Comparison of ENCODE assay signal across 8 cellular contexts in genomic region chr2:171160630-171161424, GRCh38. TPM values are rescaled to one million over a fixed set of nuclear protein-coding genes. Genes with fewer than 3 reads are reported as not detected.
DNase-seq lines count a peak whose midpoint lies in the region; ATAC-seq and TF ChIP-seq lines count a peak whose summit lies in the region.

TSS of gene TLK1 (minus strand) at chr2:171160893. CDS start at chr2:171160428, 465 bp downstream.

- H4K20me1 ChIP-seq in OCI-LY1 (ENCODE audit: insufficient read depth, low read length) = no peaks in the 10 kb centered on the region

- H3F3A ChIP-seq in OCI-LY1 (ENCODE audit: insufficient read depth, low read length) = no peaks in the 10 kb centered on the region

- H3K4me2 ChIP-seq in OCI-LY1 (ENCODE audit: low read length) = peak within 1 kb of the TSS; percentile 85

- H3K27me3 ChIP-seq in OCI-LY1 (ENCODE audit: insufficient read depth, low read length) = no peaks in the 10 kb centered on the region
- no peaks in the 10 kb centered on the region for H3K27me3 ChIP-seq in mononuclear cell (ENCODE audit: insufficient read depth, low read length)

- ATAC-seq in GM19467 (IDR thresholded peaks at IDR 0.05; ENCODE audit: unreplicated experiment) = peak; percentile 52

- TF ChIP-seq CTCF in OCI-LY1 (IDR thresholded peaks at IDR 0.05; ENCODE audit: low read length) = no peak

- H3K36me3 ChIP-seq in OCI-LY1 (ENCODE audit: insufficient read depth, low read length) = no peaks in the 10 kb centered on the region

- H3K4me3 ChIP-seq in OCI-LY1 (ENCODE audit: low read depth, low read length, poor library complexity, severe bottlenecking) = peak within 1 kb of the TSS; percentile 75
- H3K4me3 ChIP-seq in mononuclear cell (ENCODE audit: low read length) = peak within 1 kb of the TSS; percentile 73

- H3K9ac ChIP-seq in OCI-LY1 (ENCODE audit: low read length) = peak within 1 kb of the TSS; percentile 91

- H3K9me3 ChIP-seq in OCI-LY1 (ENCODE audit: low read length) (no peaks in the 10 kb centered on the region), mononuclear cell (ENCODE audit: low read depth, low read length) (no peaks in the 10 kb centered on the region)

- H3K9me2 ChIP-seq in OCI-LY1 (ENCODE audit: low read depth, low read length) = no peaks in the 10 kb centered on the region

- H3K4me1 ChIP-seq in OCI-LY1 (ENCODE audit: insufficient read depth, low read length, severe bottlenecking) = peaks cover 55% of the 10 kb centered on the region
- H3K4me1 ChIP-seq in mononuclear cell (ENCODE audit: insufficient read depth, low read length) = peaks cover 40% of the 10 kb centered on the region

- H3K27ac ChIP-seq in OCI-LY1 (ENCODE audit: low read depth, low read length, poor library complexity, severe bottlenecking) = peak within 1 kb of the TSS; percentile 90

- peaks cover 39% of the 10 kb centered on the region for H3K79me2 ChIP-seq in OCI-LY1 (ENCODE audit: insufficient read depth, low read length)

- peak; percentile 90 for DNase-seq in COLO668 (lab: John Stamatoyannopoulos, UW; ENCODE audit: unreplicated experiment)
- peak; percentile 8 for DNase-seq in HS-27A (ENCODE audit: low read depth)
- peak; percentile 84 for DNase-seq in activated CD8-positive, alpha-beta memory T cell treated with anti-CD3 and anti-CD28 coated beads, Interleukin-2, amount 50 U/mL, for 48 hours
- DNase-seq in epidermal melanocyte (ENCODE audit: insufficient read length, low spot score) = peak; percentile 70
- DNase-seq in stimulated activated CD8-positive, alpha-beta memory T cell treated with anti-CD3 and anti-CD28 coated beads, Interleukin-4, amount 100 ng/mL, for 1 hour (ENCODE audit: low read depth in 2 of 2, low spot score in 1 of 2) = peak; percentile 23 to 45

- peak within 1 kb of the TSS; percentile 29; the same call in 1 of the 2 replicates for H2AFZ ChIP-seq in OCI-LY1 (ENCODE audit: low read length)

RNA-seq across cellular contexts. Expression of gene TLK1, which starts in this region (rescaled TPM):
- 57.4 TPM for total RNA-seq in mononuclear cell

Comparison
In these comparisons a context has a peak if more than half of its experiments do, and no peak if none do; other contexts are left out.
1. Peak in every context shown above with its lines: DNase-seq, ATAC-seq, H3K4me3 ChIP-seq and H3K27ac ChIP-seq.
2. DNase-seq: peak in every context shown above with its lines; median percentile 90 in COLO668; 84 in activated CD8-positive, alpha-beta memory T cell treated with anti-CD3 and anti-CD28 coated beads, Interleukin-2, amount 50 U/mL, for 48 hours; 70 in epidermal melanocyte; 34 in stimulated activated CD8-positive, alpha-beta memory T cell treated with anti-CD3 and anti-CD28 coated beads, Interleukin-4, amount 100 ng/mL, for 1 hour; 8 in HS-27A.